Comparison of ENCODE assay signal across 8 cellular contexts in the genomic region with DNA sequence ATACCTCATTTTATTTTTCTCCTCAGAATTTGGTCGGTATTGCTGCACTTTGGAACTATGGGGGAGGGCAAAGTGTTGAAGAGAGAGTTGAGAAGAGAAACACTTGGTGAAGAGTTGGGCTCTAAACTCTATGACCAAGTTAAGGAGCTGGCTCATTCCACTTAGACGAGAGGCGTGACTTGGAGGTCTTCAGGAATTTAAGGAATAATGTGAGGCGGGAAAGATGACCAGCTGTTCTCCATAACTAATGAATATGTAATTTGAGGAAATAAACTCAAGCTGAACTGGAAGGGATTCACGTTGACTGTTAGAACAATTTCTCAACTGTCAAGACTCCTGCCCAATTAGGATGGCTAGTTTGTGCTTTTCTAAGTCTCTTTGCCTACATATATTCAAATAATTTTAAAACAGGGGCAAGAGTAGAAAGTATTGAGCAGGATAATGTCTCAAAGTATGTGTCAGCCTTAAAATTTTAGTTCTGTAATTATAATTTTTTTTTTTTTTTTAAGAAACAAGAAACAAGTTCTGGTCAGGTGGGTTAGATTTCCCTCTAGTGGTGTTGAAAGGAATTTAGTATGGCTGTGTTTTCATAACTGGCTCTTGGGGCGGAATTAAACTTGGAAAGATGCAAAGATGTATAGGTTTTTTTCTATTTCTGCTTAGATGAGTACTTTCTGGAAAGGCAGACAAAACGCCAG. TPM values are rescaled to one million over a fixed set of nuclear protein-coding genes. Genes with fewer than 3 reads are reported as not detected.
DNase-seq lines count a peak whose midpoint lies in the region; FAIRE-seq and TF ChIP-seq lines count a peak whose summit lies in the region.

No MANE protein-coding gene starts in this region.

- peak; percentile 41 to 66 (median 60) for TF ChIP-seq CTCF in Peyer's patch (IDR thresholded peaks at IDR 0.05)

- H3K27me3 ChIP-seq in Peyer's patch = no peaks in the 10 kb centered on the region

- peak; percentile 63 for FAIRE-seq in frontal cortex (lab: Jason Lieb, UNC)

- no peak overlapping the region for H3K4me3 ChIP-seq in Peyer's patch

- H3K4me1 ChIP-seq in Peyer's patch = peaks cover 0 to 9% (median 0%) of the 10 kb centered on the region in 4 donors

- H3K9me3 ChIP-seq in Peyer's patch = no peaks in the 10 kb centered on the region

- H3K27ac ChIP-seq in Peyer's patch = peak overlapping the region in 1 of 4 donors; percentile 63

- TF ChIP-seq POLR2A in Peyer's patch (IDR thresholded peaks at IDR 0.05) = no peak

- H3K36me3 ChIP-seq in Peyer's patch = no peaks in the 10 kb centered on the region

- DNase-seq in NCI-H2081 (lab: John Stamatoyannopoulos, UW) (peak; percentile 6 to 8), NCI-H2081 treated with DMSO at 0.1 percent for 48 hours (lab: John Stamatoyannopoulos, UW) (no peak), Peyer's patch (no peak), frontal cortex (ENCODE audit: low spot score in 2 of 2) (peak in 1 of 2 donors; percentile 32), retina (peak; percentile 38), NCI-H345 treated with DMSO at 0.1 percent for 48 hours (lab: John Stamatoyannopoulos, UW; ENCODE audit: unreplicated experiment) (no peak), NCI-H128 (lab: John Stamatoyannopoulos, UW; ENCODE audit: unreplicated experiment) (no peak)
- DNase-seq in stimulated activated CD4-positive, alpha-beta T cell treated with anti-CD3 and anti-CD28 coated beads, Interleukin-4, amount 100 ng/mL, for 24 hours = no peak

RNA-seq across cellular contexts. Expression of gene TMEM252, which starts 33.4 kb away (rescaled TPM):
- total RNA-seq in Peyer's patch (10 to 100 TPM in 3 of 4 donors, not detected in 1; 47.3 to 66.8 (median 55.3) TPM), frontal cortex (not detected)

Comparison
In these comparisons a context has a peak if more than half of its experiments do, and no peak if none do; other contexts are left out.
1. DNase-seq: peak in NCI-H2081 (2 of 2) and retina (single experiment); none in NCI-H2081 treated with DMSO at 0.1 percent for 48 hours (single experiment), Peyer's patch (0 of 3), NCI-H345 treated with DMSO at 0.1 percent for 48 hours (single experiment), NCI-H128 (single experiment) and stimulated activated CD4-positive, alpha-beta T cell treated with anti-CD3 and anti-CD28 coated beads, Interleukin-4, amount 100 ng/mL, for 24 hours (single experiment).